ENCODE assay signal across 17 cellular contexts in genomic region chr4:95363966-95364365, GRCh38.
DNase-seq lines count a peak whose midpoint lies in the region; ATAC-seq, FAIRE-seq and TF ChIP-seq lines count a peak whose summit lies in the region.
"Had no signal": no experiment of that assay in that cellular context is flagged by ENCODE, and none has a peak within 500 bp of the region (broad histone marks: within the 10 kb centered on the region; RNA-seq: fewer than 3 reads in every experiment).

No MANE protein-coding gene starts in this region.

- peak; percentile 8 for ATAC-seq in aorta (ENCODE audit: low FRiP score)

- no peaks in the 10 kb centered on the region for H3K4me1 Mint-ChIP-seq in MCF 10A (ENCODE audit: insufficient read depth, unreplicated experiment)
- H3K4me1 Mint-ChIP-seq: activated naive CD8-positive, alpha-beta T cell treated with anti-CD3 and anti-CD28 coated beads for 36 hours had no signal

- H3K27me3 Mint-ChIP-seq in MCF 10A (ENCODE audit: insufficient read depth, unreplicated experiment) = no peaks in the 10 kb centered on the region
- H3K27me3 Mint-ChIP-seq: activated naive CD8-positive, alpha-beta T cell treated with anti-CD3 and anti-CD28 coated beads for 36 hours had no signal

- H3K36me3 ChIP-seq in mammary epithelial cell (ENCODE audit: insufficient read depth, low read length) (no peaks in the 10 kb centered on the region), aorta (ENCODE audit: control insufficient read depth in 1 of 2, insufficient read depth in 2 of 2, low read length in 1 of 2) (no peaks in the 10 kb centered on the region), sigmoid colon (no peaks in the 10 kb centered on the region), kidney (ENCODE audit: control insufficient read depth in 1 of 2, insufficient read depth in 2 of 2, low read length in 2 of 2) (no peaks in the 10 kb centered on the region), hepatocyte (replicated peaks; ENCODE audit: insufficient read depth, low read depth) (no peaks in the 10 kb centered on the region)

- H3K79me2 ChIP-seq in mammary epithelial cell (ENCODE audit: insufficient read depth, low read length) (no peaks in the 10 kb centered on the region), hepatocyte (no peaks in the 10 kb centered on the region)

- H3K9me3 Mint-ChIP-seq in MCF 10A (ENCODE audit: unreplicated experiment) = no peaks in the 10 kb centered on the region
- H3K9me3 Mint-ChIP-seq: activated naive CD8-positive, alpha-beta T cell treated with anti-CD3 and anti-CD28 coated beads for 36 hours; activated T-helper 1 cell treated with anti-CD3 and anti-CD28 coated beads, Interleukin-12 subunit alpha, Interleukin-12 subunit beta, Interleukin-2, Interleukin-4 antibody, amounts not matched to agents 30 ng/mL and 10 ng/mL and 1 ng/mL, durations not matched to agents 14 hours and 24 hours and 36 hours had no signal

- H3K4me1 ChIP-seq in mammary epithelial cell (ENCODE audit: insufficient read depth, low read length) (no peaks in the 10 kb centered on the region), aorta (ENCODE audit: control insufficient read depth in 1 of 2, insufficient read depth in 2 of 2, low read length in 2 of 2) (peaks cover 5% of the 10 kb centered on the region in 2 donors), sigmoid colon (peaks cover 0 to 14% (median 6%) of the 10 kb centered on the region in 4 donors), kidney (ENCODE audit: control insufficient read depth in 1 of 2, insufficient read depth in 1 of 2, low read depth in 1 of 2, low read length in 2 of 2) (peaks cover 2 to 4% of the 10 kb centered on the region in 2 donors), hepatocyte (ENCODE audit: insufficient read depth) (peaks cover 3% of the 10 kb centered on the region)

- POLR2A ChIA-PET in MCF 10A (lab: Yijun Ruan, JAX) = no interaction called here

- no peaks in the 10 kb centered on the region for H3K27me3 ChIP-seq in mammary epithelial cell (ENCODE audit: insufficient read depth, low read length)
- H3K27me3 ChIP-seq in aorta (ENCODE audit: control insufficient read depth in 1 of 2, insufficient read depth in 2 of 2, low read length in 1 of 2) = no peaks in the 10 kb centered on the region
- no peaks in the 10 kb centered on the region for H3K27me3 ChIP-seq in sigmoid colon
- no peaks in the 10 kb centered on the region for H3K27me3 ChIP-seq in hepatocyte

- no peak for FAIRE-seq in kidney (lab: Jason Lieb, UNC)

- TF ChIP-seq POLR2A in sigmoid colon (IDR thresholded peaks at IDR 0.05) = no peak

- BruUV-seq in mammary epithelial cell (replicated peaks; lab: Mats Ljungman, UMichigan) (no TSS peak), MCF 10A (replicated peaks; lab: Mats Ljungman, UMichigan) (no TSS peak)

- H3K27ac ChIP-seq in mammary epithelial cell (ENCODE audit: insufficient read depth, low read depth, low read length) (no peak overlapping the region), coronary artery (no peak overlapping the region), aorta (ENCODE audit: low read depth in 1 of 2, low read length in 2 of 2) (no peak overlapping the region), sigmoid colon (no peak overlapping the region), kidney (ENCODE audit: low read depth in 2 of 2, low read length in 2 of 2) (no peak overlapping the region), hepatocyte (no peak overlapping the region)

- H4K20me1 ChIP-seq in mammary epithelial cell (ENCODE audit: insufficient read depth, low read length) (no peaks in the 10 kb centered on the region), hepatocyte (ENCODE audit: insufficient read depth, poor library complexity, severe bottlenecking) (no peaks in the 10 kb centered on the region)

- CTCF ChIA-PET in mammary epithelial cell (lab: Charles Lee; ENCODE audit: low non-redundant PET) = no interaction called here
- CTCF ChIA-PET in MCF 10A (lab: Yijun Ruan, JAX) = interaction anchor here (1.4 kb wide), 1 partner anchor 14 kb away, joined by 3 read pairs; no protein-coding TSS in a partner anchor

- intact Hi-C loops in mammary epithelial cell (cut with micrococcal nuclease) (no loop called here), MCF 10A (cut with micrococcal nuclease) (no loop called here), aorta (cut with DNase I) (no loop called here), sigmoid colon (cut with DNase I) (no loop called here), kidney (cut with DNase I) (no loop called here)

- no peak overlapping the region for H3K9ac ChIP-seq in mammary epithelial cell (ENCODE audit: insufficient read depth, low read length)
- no peak overlapping the region for H3K9ac ChIP-seq in kidney (ENCODE audit: low read length in 2 of 2)

- TF ChIP-seq CTCF in mammary epithelial cell (conservative IDR thresholded peaks at IDR 0.05 in 1 of 2, IDR thresholded peaks at IDR 0.05 in 1 of 2; ENCODE audit: extremely low read depth in 1 of 2, insufficient read depth in 1 of 2, low read depth in 1 of 2, low read length in 2 of 2) (no peak), MCF 10A (IDR thresholded peaks at IDR 0.05; ENCODE audit: unreplicated experiment) (no peak), coronary artery (IDR thresholded peaks at IDR 0.05) (no peak), sigmoid colon (IDR thresholded peaks at IDR 0.05) (no peak), kidney (IDR thresholded peaks at IDR 0.05; ENCODE audit: borderline replicate concordance, extremely low read depth, insufficient read depth) (no peak), hepatocyte (IDR thresholded peaks at IDR 0.05; ENCODE audit: poor library complexity) (no peak)

- H2AFZ ChIP-seq in mammary epithelial cell (ENCODE audit: low read depth, low read length) (no peak overlapping the region), hepatocyte (no peak overlapping the region)

- H3K4me3 Mint-ChIP-seq in MCF 10A (ENCODE audit: unreplicated experiment) = no peak overlapping the region
- H3K4me3 Mint-ChIP-seq: activated naive CD8-positive, alpha-beta T cell treated with anti-CD3 and anti-CD28 coated beads for 36 hours; activated T-helper 1 cell treated with anti-CD3 and anti-CD28 coated beads, Interleukin-12 subunit alpha, Interleukin-12 subunit beta, Interleukin-2, Interleukin-4 antibody, amounts not matched to agents 30 ng/mL and 10 ng/mL and 1 ng/mL, durations not matched to agents 14 hours and 24 hours and 36 hours had no signal

- no peaks in the 10 kb centered on the region for H3K36me3 Mint-ChIP-seq in MCF 10A (ENCODE audit: insufficient read depth, unreplicated experiment)
- H3K36me3 Mint-ChIP-seq: activated naive CD8-positive, alpha-beta T cell treated with anti-CD3 and anti-CD28 coated beads for 36 hours had no signal

- no peak for TF ChIP-seq EP300 in sigmoid colon (IDR thresholded peaks at IDR 0.05)

- no peaks in the 10 kb centered on the region for H3K9me3 ChIP-seq in mammary epithelial cell (replicated peaks; ENCODE audit: insufficient read depth, low read length)
- H3K9me3 ChIP-seq in aorta (ENCODE audit: control insufficient read depth, low read length) = no peaks in the 10 kb centered on the region
- H3K9me3 ChIP-seq in sigmoid colon = no peaks in the 10 kb centered on the region
- H3K9me3 ChIP-seq in kidney (ENCODE audit: control insufficient read depth in 1 of 2, low read length in 2 of 2) = no peaks in the 10 kb centered on the region
- H3K9me3 ChIP-seq in hepatocyte (ENCODE audit: low read depth) = no peaks in the 10 kb centered on the region

- in situ Hi-C loops in mammary epithelial cell (cut with MboI; ENCODE audit: low sequenced_read_pairs in 2 of 2) = no loop called here

- H3K9me2 ChIP-seq in hepatocyte (replicated peaks; ENCODE audit: insufficient read depth) = no peaks in the 10 kb centered on the region

- no peak overlapping the region for H3K4me3 ChIP-seq in mammary epithelial cell (replicated peaks in 1 of 3; ENCODE audit: insufficient read depth in 1 of 3, low read depth in 2 of 3, low read length in 3 of 3)
- H3K4me3 ChIP-seq in coronary artery = peak overlapping the region; percentile 31
- H3K4me3 ChIP-seq in aorta (ENCODE audit: low read length in 2 of 2) = no peak overlapping the region
- H3K4me3 ChIP-seq in sigmoid colon = no peak overlapping the region
- H3K4me3 ChIP-seq in kidney (ENCODE audit: low read length in 2 of 2) = no peak overlapping the region
- H3K4me3 ChIP-seq in hepatocyte = no peak overlapping the region

- DNase-seq in mammary epithelial cell (peak; percentile 1), MCF 10A (ENCODE audit: unreplicated experiment) (no peak), coronary artery (ENCODE audit: low spot score) (no peak), myocyte (ENCODE audit: low read depth) (peak; percentile 22), aorta (no peak), sigmoid colon (no peak), kidney (no peak), hepatocyte (ENCODE audit: low spot score) (no peak)
- DNase-seq: 8988T; activated CD4-positive, CD25-positive, alpha-beta regulatory T cell treated with anti-CD3 and anti-CD28 coated beads, Interleukin-2, amount 50 U/mL, for 72 hours; activated naive CD8-positive, alpha-beta T cell treated with anti-CD3 and anti-CD28 coated beads for 36 hours; effector memory CD4-positive, alpha-beta T cell; KBM-7; NCI-H774; stimulated activated CD4-positive, alpha-beta T cell treated with anti-CD3 and anti-CD28 coated beads, Interleukin-2, amount 100 ng/mL, for 24 hours; T1000 had no signal

- H3K4me2 ChIP-seq in mammary epithelial cell (ENCODE audit: insufficient read depth, low read depth, low read length) (no peak overlapping the region), hepatocyte (no peak overlapping the region)

- dilution Hi-C loops in mammary epithelial cell (cut with HindIII; ENCODE audit: low sequenced_read_pairs) = no loop called here

- no peak overlapping the region for H3K27ac Mint-ChIP-seq in MCF 10A (ENCODE audit: low read depth, unreplicated experiment)
- H3K27ac Mint-ChIP-seq: activated naive CD8-positive, alpha-beta T cell treated with anti-CD3 and anti-CD28 coated beads for 36 hours; activated T-helper 1 cell treated with anti-CD3 and anti-CD28 coated beads, Interleukin-12 subunit alpha, Interleukin-12 subunit beta, Interleukin-2, Interleukin-4 antibody, amounts not matched to agents 30 ng/mL and 10 ng/mL and 1 ng/mL, durations not matched to agents 14 hours and 24 hours and 36 hours had no signal

- 86% methylated on average over 1 of the region's 1 CpG for WGBS in mammary epithelial cell (ENCODE audit: low coverage, missing lambda C conversion rate)
- WGBS in aorta, 2 donors = 2 to 3% methylated on average over 1 of the region's 1 CpG
- WGBS in sigmoid colon, 2 donors = 52 to 68% methylated on average over 1 of the region's 1 CpG
- WGBS in hepatocyte (ENCODE audit: low lambda C conversion rate, missing lambda C conversion rate) = 53% methylated on average over 1 of the region's 1 CpG

Comparison
In these comparisons a context has a peak if more than half of its experiments do, and no peak if none do; other contexts are left out.
1. DNase-seq: peak in mammary epithelial cell (single experiment) and myocyte (single experiment); none in MCF 10A (single experiment), coronary artery (single experiment), aorta (0 of 2), sigmoid colon (single experiment), kidney (single experiment) and hepatocyte (single experiment).